29 cellular contexts compared by ENCODE assay signal in the genomic region with DNA sequence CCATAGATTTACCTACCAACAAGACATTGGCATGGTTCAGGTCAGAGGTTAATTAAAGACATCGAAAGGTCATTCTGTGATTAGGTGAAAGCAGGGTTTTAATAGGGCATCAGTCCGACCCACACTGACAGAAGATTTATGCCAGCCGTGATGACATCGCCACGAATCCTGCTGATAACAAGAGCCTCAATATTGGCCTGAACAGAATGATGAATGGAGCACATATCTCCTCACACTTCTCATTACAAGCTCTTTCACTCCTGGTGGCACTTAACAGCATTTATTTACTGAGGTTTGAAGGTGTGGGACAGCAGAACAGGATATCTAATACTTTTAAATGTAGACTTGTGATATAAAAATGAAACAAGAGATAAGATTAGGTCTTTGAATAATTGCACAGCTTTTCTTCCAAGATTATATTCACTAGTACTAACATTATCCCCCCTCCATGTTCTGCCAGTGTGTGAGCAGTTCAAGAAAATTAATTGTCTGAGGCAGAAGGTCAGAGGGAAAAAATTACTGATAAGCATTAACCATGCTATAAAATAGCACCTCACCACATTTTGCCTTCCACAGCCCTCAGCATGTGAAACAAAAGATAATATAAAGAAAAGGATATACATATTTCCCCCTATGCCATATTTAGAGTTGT.
"Had no signal": no experiment of that assay in that cellular context is flagged by ENCODE, and none has a peak within 500 bp of the region (broad histone marks: within the 10 kb centered on the region; RNA-seq: fewer than 3 reads in every experiment).

No MANE protein-coding gene starts in this region.

- H3K36me3 ChIP-seq: Peyer's patch had no signal

- H3K4me3 ChIP-seq: Peyer's patch had no signal

- H3K9me3 Mint-ChIP-seq: activated B cell treated with CpG ODN at 0.5 μM for 24 hours; activated CD4-positive, alpha-beta T cell treated with anti-CD3 and anti-CD28 coated beads, Interleukin-2, amount 10 ng/mL, durations not matched to agents 24 days and 14 days; activated CD8-positive, alpha-beta T cell treated with anti-CD3 and anti-CD28 coated beads for 36 hours; activated naive CD4-positive, alpha-beta T cell treated with anti-CD3 and anti-CD28 coated beads, Interleukin-2, amount 50 U/mL, for 24 hours; activated naive CD8-positive, alpha-beta T cell treated with anti-CD3 and anti-CD28 coated beads, Interleukin-2, amount 10 ng/mL, durations not matched to agents 7 days and 5 days; activated T-helper 2 cell treated with anti-CD3 and anti-CD28 coated beads, Interferon-gamma antibody, Interleukin-2, Interleukin-4, amounts not matched to agents 10 μg/mL and 5 μg/mL and 100 μg/mL, durations not matched to agents 14 hours and 24 hours and 36 hours; brain had no signal

- H3K36me3 Mint-ChIP-seq: activated naive CD4-positive, alpha-beta T cell treated with anti-CD3 and anti-CD28 coated beads, Interleukin-2, amount 50 U/mL, for 24 hours; activated naive CD8-positive, alpha-beta T cell treated with anti-CD3 and anti-CD28 coated beads, Interleukin-2, amount 10 ng/mL, durations not matched to agents 7 days and 5 days; brain had no signal

- H3K27ac ChIP-seq: Peyer's patch, RWPE1, VCaP had no signal

- H3K4me1 ChIP-seq: Peyer's patch had no signal

- H3K4me3 Mint-ChIP-seq: activated B cell treated with CpG ODN at 0.5 μM for 24 hours; activated CD4-positive, alpha-beta T cell treated with anti-CD3 and anti-CD28 coated beads, Interleukin-2, amount 10 ng/mL, durations not matched to agents 24 days and 14 days; activated CD8-positive, alpha-beta T cell treated with anti-CD3 and anti-CD28 coated beads for 36 hours; activated naive CD4-positive, alpha-beta T cell treated with anti-CD3 and anti-CD28 coated beads, Interleukin-2, amount 50 U/mL, for 24 hours; activated naive CD8-positive, alpha-beta T cell treated with anti-CD3 and anti-CD28 coated beads, Interleukin-2, amount 10 ng/mL, durations not matched to agents 7 days and 5 days; brain had no signal

- H3K4me1 Mint-ChIP-seq: activated naive CD4-positive, alpha-beta T cell treated with anti-CD3 and anti-CD28 coated beads, Interleukin-2, amount 50 U/mL, for 24 hours had no signal

- ATAC-seq: activated CD8-positive, alpha-beta T cell treated with anti-CD3 and anti-CD28 coated beads for 36 hours; PC-3; Right ventricle myocardium inferior had no signal

- DNase-seq: activated B cell treated with CpG ODN at 0.5 μM for 24 hours; activated CD4-positive, alpha-beta T cell treated with anti-CD3 and anti-CD28 coated beads for 1 hour; activated CD4-positive, alpha-beta T cell treated with anti-CD3 and anti-CD28 coated beads, Interleukin-2, amount 10 ng/mL, durations not matched to agents 24 days and 14 days; activated CD4-positive, alpha-beta T cell treated with anti-CD3 and anti-CD28 coated beads, Interleukin-2, amount 50 U/mL, for 4 hours; activated CD8-positive, alpha-beta T cell treated with anti-CD3 and anti-CD28 coated beads for 36 hours; activated gamma-delta T cell; activated naive CD4-positive, alpha-beta T cell treated with Interleukin-2 at 50 U/mL for 16 hours; activated naive CD8-positive, alpha-beta T cell treated with anti-CD3 and anti-CD28 coated beads, Interleukin-2, amount 10 ng/mL, durations not matched to agents 7 days and 5 days; activated T-cell treated with anti-CD3 and anti-CD28 coated beads, Interleukin-2, amount 50 U/mL, for 1 hour; caudate nucleus; cerebellar nuclear complex; NCI-H1105; NCI-H1417 treated with DMSO at 0.1 percent for 48 hours; NCI-H1694; NCI-H1930; NCI-H2081 treated with DMSO at 0.1 percent for 48 hours; NCI-H345; NCI-H524 treated with DMSO at 0.1 percent for 48 hours; Peyer's patch; SW 1271; T-helper 1 cell; T1000 had no signal

- H3K9me3 ChIP-seq: Peyer's patch had no signal

- H3K27ac Mint-ChIP-seq: activated B cell treated with CpG ODN at 0.5 μM for 24 hours; activated CD4-positive, alpha-beta T cell treated with anti-CD3 and anti-CD28 coated beads, Interleukin-2, amount 10 ng/mL, durations not matched to agents 24 days and 14 days; activated CD8-positive, alpha-beta T cell treated with anti-CD3 and anti-CD28 coated beads for 36 hours; activated naive CD4-positive, alpha-beta T cell treated with anti-CD3 and anti-CD28 coated beads, Interleukin-2, amount 50 U/mL, for 24 hours; activated naive CD8-positive, alpha-beta T cell treated with anti-CD3 and anti-CD28 coated beads, Interleukin-2, amount 10 ng/mL, durations not matched to agents 7 days and 5 days; activated T-helper 2 cell treated with anti-CD3 and anti-CD28 coated beads, Interferon-gamma antibody, Interleukin-2, Interleukin-4, amounts not matched to agents 10 μg/mL and 5 μg/mL and 100 μg/mL, durations not matched to agents 14 hours and 24 hours and 36 hours; brain had no signal

- H3K27me3 ChIP-seq: Peyer's patch had no signal
